Comparison of ENCODE assay signal across 8 cellular contexts in genomic region chr13:46165485-46166220, GRCh38. TPM values are rescaled to one million over a fixed set of nuclear protein-coding genes. Genes with fewer than 3 reads are reported as not detected.
DNase-seq lines count a peak whose midpoint lies in the region; ATAC-seq and TF ChIP-seq lines count a peak whose summit lies in the region.

No MANE protein-coding gene starts in this region.

- no peaks in the 10 kb centered on the region for H3K27me3 Mint-ChIP-seq in activated CD8-positive, alpha-beta T cell treated with anti-CD3 and anti-CD28 coated beads, Interleukin-2, amount 10 ng/mL, durations not matched to agents 7 days and 5 days (ENCODE audit: low read depth)
- H3K27me3 Mint-ChIP-seq in stimulated activated naive CD8-positive, alpha-beta T cell treated with anti-CD3 and anti-CD28 coated beads, Interleukin-15, Interleukin-2, amounts not matched to agents 100 ng/mL and 50 ng/mL, for 24 hours: no peaks in the 10 kb centered on the region

- intact Hi-C loops in lower leg skin (cut with DNase I; ENCODE audit: low total_unique reads): no loop called here

- peaks cover 85% of the 10 kb centered on the region for H3K4me1 Mint-ChIP-seq in activated CD8-positive, alpha-beta T cell treated with anti-CD3 and anti-CD28 coated beads, Interleukin-2, amount 10 ng/mL, durations not matched to agents 7 days and 5 days (ENCODE audit: low read depth)
- peaks cover 87% of the 10 kb centered on the region for H3K4me1 Mint-ChIP-seq in stimulated activated naive CD8-positive, alpha-beta T cell treated with anti-CD3 and anti-CD28 coated beads, Interleukin-15, Interleukin-2, amounts not matched to agents 100 ng/mL and 50 ng/mL, for 24 hours (ENCODE audit: low read depth)

- TF ChIP-seq CTCF in lower leg skin (IDR thresholded peaks at IDR 0.05): no peak

- WGBS in lower leg skin, 2 donors: 41 to 48% methylated on average over 5 of the region's 5 CpGs

- H3K9me3 Mint-ChIP-seq in activated CD8-positive, alpha-beta T cell treated with anti-CD3 and anti-CD28 coated beads, Interleukin-2, amount 10 ng/mL, durations not matched to agents 7 days and 5 days (ENCODE audit: insufficient read depth): no peaks in the 10 kb centered on the region
- H3K9me3 Mint-ChIP-seq in stimulated activated naive CD8-positive, alpha-beta T cell treated with anti-CD3 and anti-CD28 coated beads, Interleukin-15, Interleukin-2, amounts not matched to agents 100 ng/mL and 50 ng/mL, for 24 hours: no peaks in the 10 kb centered on the region

- peaks cover 74% of the 10 kb centered on the region for H3K36me3 Mint-ChIP-seq in activated CD8-positive, alpha-beta T cell treated with anti-CD3 and anti-CD28 coated beads, Interleukin-2, amount 10 ng/mL, durations not matched to agents 7 days and 5 days (ENCODE audit: low read depth)
- peaks cover 60% of the 10 kb centered on the region for H3K36me3 Mint-ChIP-seq in stimulated activated naive CD8-positive, alpha-beta T cell treated with anti-CD3 and anti-CD28 coated beads, Interleukin-15, Interleukin-2, amounts not matched to agents 100 ng/mL and 50 ng/mL, for 24 hours (ENCODE audit: low read depth)

- peak; percentile 37 for ATAC-seq in HG03095 (IDR thresholded peaks at IDR 0.05; ENCODE audit: unreplicated experiment)
- peak; percentile 53 for ATAC-seq in activated CD8-positive, alpha-beta T cell treated with anti-CD3 and anti-CD28 coated beads, Interleukin-2, amount 10 ng/mL, durations not matched to agents 7 days and 5 days

- H3K27ac Mint-ChIP-seq in activated CD8-positive, alpha-beta T cell treated with anti-CD3 and anti-CD28 coated beads, Interleukin-2, amount 10 ng/mL, durations not matched to agents 7 days and 5 days: peak overlapping the region; percentile 74
- peak overlapping the region; percentile 99 for H3K27ac Mint-ChIP-seq in stimulated activated naive CD8-positive, alpha-beta T cell treated with anti-CD3 and anti-CD28 coated beads, Interleukin-15, Interleukin-2, amounts not matched to agents 100 ng/mL and 50 ng/mL, for 24 hours

- POLR2A ChIA-PET in activated CD8-positive, alpha-beta T cell treated with anti-CD3 and anti-CD28 coated beads, Interleukin-2, amount 10 ng/mL, durations not matched to agents 7 days and 5 days (lab: Charles Lee): interaction anchor here (1.2 to 10.4 kb wide), 2 partner anchors 11 to 16 kb away, joined by 3 to 172 read pairs; partner anchors contain the start of gene LCP1

- no peak overlapping the region for H3K4me3 ChIP-seq in lower leg skin (ENCODE audit: low read depth, poor library complexity, severe bottlenecking)

- no peak for TF ChIP-seq POLR2A in lower leg skin (IDR thresholded peaks at IDR 0.05)

- DNase-seq in stimulated activated CD4-positive, alpha-beta T cell treated with anti-CD3 and anti-CD28 coated beads, Interleukin-15, amount 100 ng/mL, for 48 hours (ENCODE audit: low read depth in 2 of 2): peak; percentile 27 to 41
- no peak for DNase-seq in stimulated activated CD4-positive, alpha-beta T cell treated with anti-CD3 and anti-CD28 coated beads, Interleukin-4, amount 100 ng/mL, for 1 hour
- no peak for DNase-seq in activated CD8-positive, alpha-beta T cell treated with anti-CD3 and anti-CD28 coated beads, Interleukin-2, amount 10 ng/mL, durations not matched to agents 7 days and 5 days
- DNase-seq in NCI-H2107 treated with DMSO at 0.1 percent for 48 hours (lab: John Stamatoyannopoulos, UW; ENCODE audit: unreplicated experiment) (no peak), lower leg skin (ENCODE audit: low spot score in 2 of 2) (no peak), RKO (ENCODE audit: low spot score) (no peak)

- peak overlapping the region; percentile 37 for H3K4me3 Mint-ChIP-seq in activated CD8-positive, alpha-beta T cell treated with anti-CD3 and anti-CD28 coated beads, Interleukin-2, amount 10 ng/mL, durations not matched to agents 7 days and 5 days
- peak overlapping the region; percentile 93 for H3K4me3 Mint-ChIP-seq in stimulated activated naive CD8-positive, alpha-beta T cell treated with anti-CD3 and anti-CD28 coated beads, Interleukin-15, Interleukin-2, amounts not matched to agents 100 ng/mL and 50 ng/mL, for 24 hours

- CTCF ChIA-PET in activated CD8-positive, alpha-beta T cell treated with anti-CD3 and anti-CD28 coated beads, Interleukin-2, amount 10 ng/mL, durations not matched to agents 7 days and 5 days (lab: Charles Lee): interaction anchor here (1.7 to 4.3 kb wide), 4 partner anchors 11 to 156 kb away, joined by 5 to 21 read pairs (median 10); no protein-coding TSS in a partner anchor

RNA-seq across cellular contexts. Expression of gene LCP1, which starts 16.3 kb away (rescaled TPM):
- 1,000 to 10,000 TPM; 1,296 to 1,321 TPM for total RNA-seq in activated CD8-positive, alpha-beta T cell treated with anti-CD3 and anti-CD28 coated beads, Interleukin-2, amount 10 ng/mL, durations not matched to agents 7 days and 5 days
- 10 to 100 TPM; 21.7 to 45.4 (median 39.0) TPM for total RNA-seq in lower leg skin

RNA-seq across cellular contexts. Expression of gene LRRC63, which starts 46.1 kb away (rescaled TPM):
- 1 to 10 TPM; 1.7 to 2.2 TPM for total RNA-seq in activated CD8-positive, alpha-beta T cell treated with anti-CD3 and anti-CD28 coated beads, Interleukin-2, amount 10 ng/mL, durations not matched to agents 7 days and 5 days
- not detected for total RNA-seq in lower leg skin

Comparison
In these comparisons a context has a peak if more than half of its experiments do, and no peak if none do; other contexts are left out.
1. DNase-seq: peak in stimulated activated CD4-positive, alpha-beta T cell treated with anti-CD3 and anti-CD28 coated beads, Interleukin-15, amount 100 ng/mL, for 48 hours (2 of 2); none in stimulated activated CD4-positive, alpha-beta T cell treated with anti-CD3 and anti-CD28 coated beads, Interleukin-4, amount 100 ng/mL, for 1 hour (single experiment), activated CD8-positive, alpha-beta T cell treated with anti-CD3 and anti-CD28 coated beads, Interleukin-2, amount 10 ng/mL, durations not matched to agents 7 days and 5 days (single experiment), NCI-H2107 treated with DMSO at 0.1 percent for 48 hours (single experiment), lower leg skin (0 of 2) and RKO (single experiment).
2. RNA of gene LCP1, which starts 16.3 kb away (total RNA-seq): 1,296 to 1,321 TPM in activated CD8-positive, alpha-beta T cell treated with anti-CD3 and anti-CD28 coated beads, Interleukin-2, amount 10 ng/mL, durations not matched to agents 7 days and 5 days; 21.7 to 45.4 TPM in lower leg skin; every median in the first group is over 10 times any median in the second.